Comparison of ENCODE assay signal across 21 cellular contexts in the genomic region with DNA sequence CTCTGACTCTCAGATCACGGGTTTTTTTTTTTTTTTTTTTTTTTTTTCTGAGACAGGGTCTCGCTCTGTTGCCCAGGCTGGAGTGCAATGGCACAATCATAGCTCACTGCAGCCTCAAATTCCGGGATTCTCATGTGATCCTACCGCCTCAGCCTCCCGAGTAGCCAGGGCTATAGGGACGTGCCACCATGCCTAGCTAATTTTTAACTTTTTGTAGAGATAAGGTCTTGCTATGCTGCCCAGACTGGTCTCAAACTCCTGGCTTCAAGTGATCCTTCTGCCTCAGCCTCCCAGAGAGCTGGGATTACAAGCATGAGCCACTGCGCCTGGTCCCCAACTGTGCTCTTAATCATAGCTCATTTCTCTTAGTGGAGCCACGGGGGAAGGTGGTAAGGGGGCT. TPM values are rescaled to one million over a fixed set of nuclear protein-coding genes. Genes with fewer than 3 reads are reported as not detected.
A peak's percentile ranks its signal among the peaks of the same experiment; 100 is the strongest.
DNase-seq lines count a peak whose midpoint lies in the region; ATAC-seq, FAIRE-seq and TF ChIP-seq lines count a peak whose summit lies in the region.
"Had no signal": no experiment of that assay in that cellular context is flagged by ENCODE, and none has a peak within 500 bp of the region (broad histone marks: within the 10 kb centered on the region; RNA-seq: fewer than 3 reads in every experiment).

No MANE protein-coding gene starts in this region.

- no peaks in the 10 kb centered on the region for H4K20me1 ChIP-seq in PC-3 (ENCODE audit: low read length)
- no peaks in the 10 kb centered on the region for H4K20me1 ChIP-seq in HepG2 (ENCODE audit: insufficient read depth, low read length)

- H3K9me3 Mint-ChIP-seq in activated CD4-positive, alpha-beta T cell treated with anti-CD3 and anti-CD28 coated beads for 36 hours (ENCODE audit: low read depth): peaks cover 3% of the 10 kb centered on the region

- H3K4me1 ChIP-seq in PC-3 (ENCODE audit: insufficient read depth, low read length) (peaks cover 21% of the 10 kb centered on the region), HepG2 (ENCODE audit: insufficient read depth, low read length) (peaks cover 67% of the 10 kb centered on the region), spleen (peaks cover 37 to 70% (median 57%) of the 10 kb centered on the region in 6 donors), BE2C (no peaks in the 10 kb centered on the region)

- TF ChIP-seq POLR2A in HepG2 (IDR thresholded peaks at IDR 0.05; ENCODE audit: insufficient read depth in 1 of 2, low read depth in 2 of 2, low read length in 2 of 2) (no peak), spleen (IDR thresholded peaks at IDR 0.05) (no peak)

- no peak for TF ChIP-seq EP300 in HepG2 (IDR thresholded peaks at IDR 0.05; ENCODE audit: low read depth in 2 of 2, low read length in 2 of 2)
- TF ChIP-seq EP300 in HepG2 (CRISPR knock-in tag; IDR thresholded peaks at IDR 0.05; ENCODE audit: borderline replicate concordance): no peak

- no peak for TF ChIP-seq CTCF in PC-3 (conservative IDR thresholded peaks at IDR 0.05; ENCODE audit: low read depth, low read length)
- TF ChIP-seq CTCF in HepG2 (CRISPR knock-in tag; IDR thresholded peaks at IDR 0.05): no peak
- TF ChIP-seq CTCF in spleen (IDR thresholded peaks at IDR 0.05 in 8 of 11, conservative IDR thresholded peaks at IDR 0.05 in 3 of 11): no peak
- TF ChIP-seq CTCF in BE2C (IDR thresholded peaks at IDR 0.05; ENCODE audit: low read depth, low read length): no peak

- H3K4me2 ChIP-seq in PC-3 (ENCODE audit: low read length): peak overlapping the region; percentile 53; the same call in 1 of the 2 replicates
- peak overlapping the region; percentile 98 for H3K4me2 ChIP-seq in HepG2 (ENCODE audit: low read depth, low read length)

- H3K27me3 Mint-ChIP-seq in activated CD4-positive, alpha-beta T cell treated with anti-CD3 and anti-CD28 coated beads for 36 hours: no peaks in the 10 kb centered on the region
- H3K27me3 Mint-ChIP-seq: activated T-cell treated with anti-CD3 and anti-CD28 coated beads, Interleukin-2, amount 50 U/mL, for 24 hours had no signal

- H3K9ac ChIP-seq in PC-3 (ENCODE audit: low read length) (no peak overlapping the region), HepG2 (ENCODE audit: insufficient read depth, low read depth, low read length) (peak overlapping the region; percentile 54; the same call in 1 of the 2 replicates)

- intact Hi-C loops in activated CD4-positive, alpha-beta T cell treated with anti-CD3 and anti-CD28 coated beads for 36 hours (cut with DNase I, micrococcal nuclease): no loop called here
- intact Hi-C loops in PC-3 (cut with micrococcal nuclease): no loop called here
- intact Hi-C loops in HepG2 (cut with micrococcal nuclease; ENCODE audit: unreplicated experiment): loop anchor here (1.0 to 5.0 kb wide), 3 partner anchors 11 to 47 kb away; a partner anchor contains a TSS
- intact Hi-C loops in spleen (cut with DNase I; ENCODE audit: low total_unique reads): no loop called here

- H3K36me3 ChIP-seq in PC-3 (ENCODE audit: low read depth, low read length) (no peaks in the 10 kb centered on the region), HepG2 (replicated peaks in 1 of 2; ENCODE audit: control insufficient read depth in 1 of 2, insufficient read depth in 2 of 2, low read length in 2 of 2) (no peaks in the 10 kb centered on the region), spleen (no peaks in the 10 kb centered on the region), BE2C (no peaks in the 10 kb centered on the region)
- H3K36me3 ChIP-seq: adrenal gland, suprapubic skin had no signal

- no peak overlapping the region for H3K4me3 Mint-ChIP-seq in activated CD4-positive, alpha-beta T cell treated with anti-CD3 and anti-CD28 coated beads for 36 hours
- H3K4me3 Mint-ChIP-seq: activated T-cell treated with anti-CD3 and anti-CD28 coated beads, Interleukin-2, amount 50 U/mL, for 24 hours had no signal

- TF ChIP-seq RAD21 in HepG2 (CRISPR knock-in tag; IDR thresholded peaks at IDR 0.05): no peak

- no peaks in the 10 kb centered on the region for H3K36me3 Mint-ChIP-seq in activated CD4-positive, alpha-beta T cell treated with anti-CD3 and anti-CD28 coated beads for 36 hours (ENCODE audit: low read depth)

- H2AFZ ChIP-seq in PC-3 (ENCODE audit: low read length) (no peak overlapping the region), HepG2 (ENCODE audit: low read length) (no peak overlapping the region)

- no peaks in the 10 kb centered on the region for H3F3A ChIP-seq in PC-3 (ENCODE audit: low read length, unreplicated experiment)

- H3K4me3 ChIP-seq in PC-3 (ENCODE audit: low read length) (no peak overlapping the region), HepG2 (replicated peaks in 1 of 3; ENCODE audit: insufficient read depth in 1 of 3, low read depth in 2 of 3, low read length in 3 of 3) (peak overlapping the region; percentile 34 to 63 (median 46); a peak in 5 of 6 replicates), spleen (no peak overlapping the region), BE2C (ENCODE audit: low read depth, low read length) (no peak overlapping the region)
- H3K4me3 ChIP-seq: adrenal gland, suprapubic skin had no signal

- H3K27ac ChIP-seq in PC-3 (ENCODE audit: low read length) (no peak overlapping the region), HepG2 (ENCODE audit: extremely low read length, insufficient read depth, low read length) (peak overlapping the region; percentile 76), spleen (peak overlapping the region in 7 of 8 donors; percentile 78 to 99 (median 98))

- H3K79me2 ChIP-seq in PC-3 (ENCODE audit: low read length) (peaks cover 4% of the 10 kb centered on the region; the same call in 1 of the 2 replicates), HepG2 (ENCODE audit: insufficient read depth, low read length) (peaks cover 3% of the 10 kb centered on the region)

- no peaks in the 10 kb centered on the region for H3K9me2 ChIP-seq in PC-3 (replicated peaks; ENCODE audit: low read length)

- H3K4me1 Mint-ChIP-seq in activated CD4-positive, alpha-beta T cell treated with anti-CD3 and anti-CD28 coated beads for 36 hours: peaks cover 61% of the 10 kb centered on the region

- FAIRE-seq in HepG2 (lab: Jason Lieb, UNC): peak; percentile 85
- FAIRE-seq: GM12891 had no signal

- BruUV-seq in PC-3 (replicated peaks; lab: Mats Ljungman, UMichigan) (no TSS peak), HepG2 (replicated peaks; lab: Mats Ljungman, UMichigan) (no TSS peak)

- no peak for ATAC-seq in activated CD4-positive, alpha-beta T cell treated with anti-CD3 and anti-CD28 coated beads for 36 hours
- no peak for ATAC-seq in PC-3
- ATAC-seq in HepG2: peak; percentile 69
- ATAC-seq: activated CD4-positive, CD25-positive, alpha-beta regulatory T cell treated with anti-CD3 and anti-CD28 coated beads, Interleukin-2, amount 50 U/mL, for 24 hours had no signal

- no peaks in the 10 kb centered on the region for H3K9me3 ChIP-seq in PC-3 (ENCODE audit: low read length)
- no peaks in the 10 kb centered on the region for H3K9me3 ChIP-seq in HepG2 (ENCODE audit: low read length)
- H3K9me3 ChIP-seq in spleen: no peaks in the 10 kb centered on the region
- H3K9me3 ChIP-seq in BE2C: no peaks in the 10 kb centered on the region
- H3K9me3 ChIP-seq: adrenal gland, suprapubic skin had no signal

- in situ Hi-C loops in HepG2 (cut with HindIII; ENCODE audit: extremely low pct_ligation_motif_present, low pct_unique_long_range_greater_than_20kb): no loop called here

- no peaks in the 10 kb centered on the region for H3K27me3 ChIP-seq in PC-3 (ENCODE audit: low read length)
- peaks cover 0 to 14% of the 10 kb centered on the region in 2 experiments; a peak in 3 of 5 replicates for H3K27me3 ChIP-seq in HepG2 (ENCODE audit: control insufficient read depth in 1 of 2, insufficient read depth in 2 of 2, low read length in 2 of 2)
- H3K27me3 ChIP-seq in spleen (replicated peaks in 1 of 7): no peaks in the 10 kb centered on the region
- H3K27me3 ChIP-seq in BE2C: no peaks in the 10 kb centered on the region
- H3K27me3 ChIP-seq: adrenal gland, suprapubic skin had no signal

- H3K27ac Mint-ChIP-seq in activated CD4-positive, alpha-beta T cell treated with anti-CD3 and anti-CD28 coated beads for 36 hours: peak overlapping the region; percentile 98

- no peak for DNase-seq in activated CD4-positive, alpha-beta T cell treated with anti-CD3 and anti-CD28 coated beads for 36 hours
- DNase-seq in activated CD4-positive, alpha-beta T cell treated with anti-CD3 and anti-CD28 coated beads for 4 hours: no peak
- DNase-seq in PC-3 (no peak), HepG2 (ENCODE audit: low spot score) (peak; percentile 84), spleen (peak; percentile 36), hypothalamus (lab: John Stamatoyannopoulos, UW) (no peak), NCI-H128 (lab: John Stamatoyannopoulos, UW; ENCODE audit: unreplicated experiment) (no peak), BE2C (no peak)
- DNase-seq: activated T-cell treated with anti-CD3 and anti-CD28 coated beads, Interleukin-2, amount 50 U/mL, for 24 hours; adrenal gland; foreskin melanocyte; Kasumi-1; NCI-H1417 treated with DMSO at 0.1 percent for 48 hours; NCI-H82; occipital lobe; T-helper 2 cell had no signal

- POLR2A ChIA-PET in activated CD4-positive, alpha-beta T cell treated with anti-CD3 and anti-CD28 coated beads for 36 hours (lab: Charles Lee): no interaction called here
- POLR2A ChIA-PET in PC-3 (lab: Charles Lee; ENCODE audit: unreplicated experiment): no interaction called here
- POLR2A ChIA-PET in HepG2 (lab: Yijun Ruan, JAX): interaction anchor here (0.7 to 4.4 kb wide), 13 partner anchors 8 to 141 kb away, joined by 3 to 75 read pairs (median 4); a partner anchor contains a TSS

- CTCF ChIA-PET in activated CD4-positive, alpha-beta T cell treated with anti-CD3 and anti-CD28 coated beads for 36 hours (lab: Charles Lee): interaction anchor here (0.8 to 2.2 kb wide), 4 partner anchors 10 to 49 kb away, joined by 3 to 6 read pairs (median 3); no protein-coding TSS in a partner anchor
- CTCF ChIA-PET in PC-3 (lab: Charles Lee): no interaction called here
- CTCF ChIA-PET in HepG2 (lab: Yijun Ruan, JAX; ENCODE audit: low intra/inter-chr PET ratio, low total read pairs): no interaction called here

- WGBS in HepG2 (ENCODE audit: low lambda C conversion rate): 16% methylated on average over 8 of the region's 8 CpGs
- WGBS in spleen, 5 donors: 84 to 94% (median 91%) methylated on average over 8 of the region's 8 CpGs

RNA-seq across cellular contexts. Expression of a gene that starts 4.6 kb away (rescaled TPM):
- 100 to 1,000 TPM; 185 to 227 TPM for total RNA-seq in activated CD4-positive, alpha-beta T cell treated with anti-CD3 and anti-CD28 coated beads for 36 hours
- total RNA-seq in PC-3 (2014; rRNA removed) (24.8 and 32.8 TPM in 2 replicates), HepG2 (2016; rRNA removed; fragmentation: Illumina TruSeq; extraction: Trizol) (8.0 and 14.7 TPM in 2 replicates), spleen (100 to 1,000 TPM in 5 of 7 donors, 10 to 100 TPM in 2; 80.3 to 177 (median 118) TPM)
- 23.3 and 25.4 TPM in 2 replicates for total RNA-seq in HepG2 (2016; cell fraction: cytosol; rRNA removed; fragmentation: Illumina TruSeq; extraction: Trizol; ENCODE audit: low read depth)
- total RNA-seq in HepG2 (2016; cell fraction: insoluble cytoplasmic fraction; rRNA removed; fragmentation: Illumina TruSeq; extraction: Trizol): 7.2 and 15.9 TPM in 2 replicates
- 26.9 and 28.0 TPM in 2 replicates for total RNA-seq in HepG2 (2016; cell fraction: membrane; rRNA removed; fragmentation: Illumina TruSeq; extraction: Trizol)
- 17.9 and 19.7 TPM in 2 replicates for total RNA-seq in HepG2 (2016; cell fraction: nucleus; rRNA removed; fragmentation: Illumina TruSeq; extraction: Trizol)
- polyA plus RNA-seq in HepG2 (2011; rRNA removed) (171 and 181 TPM in 2 replicates), spleen (10 to 100 TPM; 30.0 to 63.2 (median 30.4) TPM)
- 68.5 and 120 TPM in 2 replicates for polyA plus RNA-seq in HepG2 (2011; cell fraction: cytosol; rRNA removed)
- polyA plus RNA-seq in HepG2 (2011; cell fraction: nucleus; rRNA removed): 669 and 1,022 TPM in 2 replicates
- 68.6 and 85.6 TPM in 2 replicates for polyA plus RNA-seq in HepG2 (2012)
- polyA plus RNA-seq in HepG2 (2016; cell fraction: cytosol; fragmentation: Illumina TruSeq; extraction: Trizol; ENCODE audit: low read depth): 47.6 and 52.1 TPM in 2 replicates
- polyA plus RNA-seq in HepG2 (2016; cell fraction: insoluble cytoplasmic fraction; fragmentation: Illumina TruSeq; extraction: Trizol; ENCODE audit: low read depth): 11.6 and 19.2 TPM in 2 replicates
- polyA plus RNA-seq in HepG2 (2016; cell fraction: membrane; fragmentation: Illumina TruSeq; extraction: Trizol; ENCODE audit: low read depth): 43.5 and 50.9 TPM in 2 replicates
- polyA plus RNA-seq in HepG2 (2016; cell fraction: nucleus; fragmentation: Illumina TruSeq; extraction: Trizol; ENCODE audit: insufficient read depth, low read depth): 55.7 and 69.0 TPM in 2 replicates
- 32.3 and 120 TPM in 2 replicates for polyA minus RNA-seq in HepG2 (2011; rRNA and poly(A)+ RNA removed; ENCODE audit: low replicate concordance)
- 59.4 and 66.8 TPM in 2 replicates for polyA minus RNA-seq in HepG2 (2011; cell fraction: cytosol; rRNA and poly(A)+ RNA removed)
- 94.2 and 105 TPM in 2 replicates for polyA minus RNA-seq in HepG2 (2011; cell fraction: nucleus; rRNA and poly(A)+ RNA removed)
- 149 TPM for polyA plus RNA-seq in BE2C (2012; ENCODE audit: insufficient read depth, insufficient read length, low read depth)

RNA-seq across cellular contexts. Expression of a gene that starts 31.5 kb away (rescaled TPM):
- total RNA-seq in activated CD4-positive, alpha-beta T cell treated with anti-CD3 and anti-CD28 coated beads for 36 hours: 1 to 10 TPM; 5.6 to 5.7 TPM
- 5.8 and 6.3 TPM in 2 replicates for total RNA-seq in PC-3 (2014; rRNA removed)
- total RNA-seq in HepG2 (2016; rRNA removed; fragmentation: Illumina TruSeq; extraction: Trizol): 5.5 and 6.3 TPM in 2 replicates
- 0.61 and 0.88 TPM in 2 replicates for total RNA-seq in HepG2 (2016; cell fraction: cytosol; rRNA removed; fragmentation: Illumina TruSeq; extraction: Trizol; ENCODE audit: low read depth)
- total RNA-seq in HepG2 (2016; cell fraction: insoluble cytoplasmic fraction; rRNA removed; fragmentation: Illumina TruSeq; extraction: Trizol): 4.8 and 6.5 TPM in 2 replicates
- 3.4 TPM in 2 replicates for total RNA-seq in HepG2 (2016; cell fraction: membrane; rRNA removed; fragmentation: Illumina TruSeq; extraction: Trizol)
- 4.8 and 6.0 TPM in 2 replicates for total RNA-seq in HepG2 (2016; cell fraction: nucleus; rRNA removed; fragmentation: Illumina TruSeq; extraction: Trizol)
- polyA plus RNA-seq in HepG2 (2011; rRNA removed): 9.1 and 11.5 TPM in 2 replicates
- polyA plus RNA-seq in HepG2 (2011; cell fraction: cytosol; rRNA removed): 6.9 and 7.9 TPM in 2 replicates
- polyA plus RNA-seq in HepG2 (2011; cell fraction: nucleus; rRNA removed): 8.8 and 9.8 TPM in 2 replicates
- polyA plus RNA-seq in HepG2 (2012): 4.4 and 4.5 TPM in 2 replicates
- polyA plus RNA-seq in HepG2 (2016; cell fraction: cytosol; fragmentation: Illumina TruSeq; extraction: Trizol; ENCODE audit: low read depth): 0.40 and 0.45 TPM in 2 replicates
- 2.9 and 3.3 TPM in 2 replicates for polyA plus RNA-seq in HepG2 (2016; cell fraction: insoluble cytoplasmic fraction; fragmentation: Illumina TruSeq; extraction: Trizol; ENCODE audit: low read depth)
- 1.0 and 1.2 TPM in 2 replicates for polyA plus RNA-seq in HepG2 (2016; cell fraction: membrane; fragmentation: Illumina TruSeq; extraction: Trizol; ENCODE audit: low read depth)
- 3.7 and 4.6 TPM in 2 replicates for polyA plus RNA-seq in HepG2 (2016; cell fraction: nucleus; fragmentation: Illumina TruSeq; extraction: Trizol; ENCODE audit: insufficient read depth, low read depth)
- 5.1 and 35.3 TPM in 2 replicates for polyA minus RNA-seq in HepG2 (2011; rRNA and poly(A)+ RNA removed; ENCODE audit: low replicate concordance)
- 17.0 and 18.6 TPM in 2 replicates for polyA minus RNA-seq in HepG2 (2011; cell fraction: cytosol; rRNA and poly(A)+ RNA removed)
- polyA minus RNA-seq in HepG2 (2011; cell fraction: nucleus; rRNA and poly(A)+ RNA removed): 31.9 and 39.7 TPM in 2 replicates
- 10 to 100 TPM; 10.4 to 22.9 (median 16.6) TPM for total RNA-seq in spleen
- polyA plus RNA-seq in spleen: 1 to 10 TPM; 1.5 to 3.0 (median 1.6) TPM
- polyA plus RNA-seq in BE2C (2012; ENCODE audit: insufficient read depth, insufficient read length, low read depth): 22.6 TPM

RNA-seq across cellular contexts. Expression of a gene that starts 34.7 kb away (rescaled TPM):
- total RNA-seq in activated CD4-positive, alpha-beta T cell treated with anti-CD3 and anti-CD28 coated beads for 36 hours: 1 to 10 TPM; 1.3 to 1.6 TPM
- 1.7 TPM in 2 replicates for total RNA-seq in PC-3 (2014; rRNA removed)
- 1.5 and 2.7 TPM in 2 replicates for total RNA-seq in HepG2 (2016; rRNA removed; fragmentation: Illumina TruSeq; extraction: Trizol)
- total RNA-seq in HepG2 (2016; cell fraction: cytosol; rRNA removed; fragmentation: Illumina TruSeq; extraction: Trizol; ENCODE audit: low read depth): 4.5 and 6.0 TPM in 2 replicates
- 1.1 and 2.5 TPM in 2 replicates for total RNA-seq in HepG2 (2016; cell fraction: insoluble cytoplasmic fraction; rRNA removed; fragmentation: Illumina TruSeq; extraction: Trizol)
- total RNA-seq in HepG2 (2016; cell fraction: membrane; rRNA removed; fragmentation: Illumina TruSeq; extraction: Trizol): 6.4 and 8.1 TPM in 2 replicates
- total RNA-seq in HepG2 (2016; cell fraction: nucleus; rRNA removed; fragmentation: Illumina TruSeq; extraction: Trizol): 1.5 and 2.0 TPM in 2 replicates
- polyA plus RNA-seq in HepG2 (2011; rRNA removed): 20.1 and 24.5 TPM in 2 replicates
- polyA plus RNA-seq in HepG2 (2011; cell fraction: cytosol; rRNA removed): 14.0 and 14.1 TPM in 2 replicates
- polyA plus RNA-seq in HepG2 (2011; cell fraction: nucleus; rRNA removed): 42.7 and 48.8 TPM in 2 replicates
- polyA plus RNA-seq in HepG2 (2012): 5.5 and 5.6 TPM in 2 replicates
- 8.2 and 8.5 TPM in 2 replicates for polyA plus RNA-seq in HepG2 (2016; cell fraction: cytosol; fragmentation: Illumina TruSeq; extraction: Trizol; ENCODE audit: low read depth)
- 1.9 and 2.0 TPM in 2 replicates for polyA plus RNA-seq in HepG2 (2016; cell fraction: insoluble cytoplasmic fraction; fragmentation: Illumina TruSeq; extraction: Trizol; ENCODE audit: low read depth)
- polyA plus RNA-seq in HepG2 (2016; cell fraction: membrane; fragmentation: Illumina TruSeq; extraction: Trizol; ENCODE audit: low read depth): 8.0 and 8.2 TPM in 2 replicates
- 6.6 and 6.8 TPM in 2 replicates for polyA plus RNA-seq in HepG2 (2016; cell fraction: nucleus; fragmentation: Illumina TruSeq; extraction: Trizol; ENCODE audit: insufficient read depth, low read depth)
- polyA minus RNA-seq in HepG2 (2011; rRNA and poly(A)+ RNA removed; ENCODE audit: low replicate concordance): 0.89 and 10.7 TPM in 2 replicates
- 4.2 TPM in 2 replicates for polyA minus RNA-seq in HepG2 (2011; cell fraction: cytosol; rRNA and poly(A)+ RNA removed)
- 10.8 and 11.2 TPM in 2 replicates for polyA minus RNA-seq in HepG2 (2011; cell fraction: nucleus; rRNA and poly(A)+ RNA removed)
- 10 to 100 TPM; 11.3 to 28.1 (median 16.7) TPM for total RNA-seq in spleen
- polyA plus RNA-seq in spleen: 1 to 10 TPM; 3.7 to 7.4 (median 5.9) TPM
- 3.0 TPM for polyA plus RNA-seq in BE2C (2012; ENCODE audit: insufficient read depth, insufficient read length, low read depth)

RNA-seq across cellular contexts. Expression of a gene that starts 46.0 kb away (rescaled TPM):
- total RNA-seq in activated CD4-positive, alpha-beta T cell treated with anti-CD3 and anti-CD28 coated beads for 36 hours: under 1 TPM in 1 of 2 experiments, not detected in 1; 0.09 TPM
- total RNA-seq in PC-3 (2014; rRNA removed): 0.18 TPM in 1 of 2 replicates, not detected in the other
- total RNA-seq in HepG2 (2016; rRNA removed; fragmentation: Illumina TruSeq; extraction: Trizol): 23.9 and 46.7 TPM in 2 replicates
- 42.7 and 50.6 TPM in 2 replicates for total RNA-seq in HepG2 (2016; cell fraction: cytosol; rRNA removed; fragmentation: Illumina TruSeq; extraction: Trizol; ENCODE audit: low read depth)
- 21.2 and 50.0 TPM in 2 replicates for total RNA-seq in HepG2 (2016; cell fraction: insoluble cytoplasmic fraction; rRNA removed; fragmentation: Illumina TruSeq; extraction: Trizol)
- 54.3 and 66.8 TPM in 2 replicates for total RNA-seq in HepG2 (2016; cell fraction: membrane; rRNA removed; fragmentation: Illumina TruSeq; extraction: Trizol)
- 45.3 and 57.3 TPM in 2 replicates for total RNA-seq in HepG2 (2016; cell fraction: nucleus; rRNA removed; fragmentation: Illumina TruSeq; extraction: Trizol)
- polyA plus RNA-seq in HepG2 (2011; rRNA removed): 261 and 364 TPM in 2 replicates
- 287 and 379 TPM in 2 replicates for polyA plus RNA-seq in HepG2 (2011; cell fraction: cytosol; rRNA removed)
- polyA plus RNA-seq in HepG2 (2011; cell fraction: nucleus; rRNA removed): 902 and 1,132 TPM in 2 replicates
- 157 and 225 TPM in 2 replicates for polyA plus RNA-seq in HepG2 (2012)
- polyA plus RNA-seq in HepG2 (2016; cell fraction: cytosol; fragmentation: Illumina TruSeq; extraction: Trizol; ENCODE audit: low read depth): 63.0 and 76.1 TPM in 2 replicates
- polyA plus RNA-seq in HepG2 (2016; cell fraction: insoluble cytoplasmic fraction; fragmentation: Illumina TruSeq; extraction: Trizol; ENCODE audit: low read depth): 32.2 and 40.3 TPM in 2 replicates
- 76.4 and 86.0 TPM in 2 replicates for polyA plus RNA-seq in HepG2 (2016; cell fraction: membrane; fragmentation: Illumina TruSeq; extraction: Trizol; ENCODE audit: low read depth)
- 121 and 129 TPM in 2 replicates for polyA plus RNA-seq in HepG2 (2016; cell fraction: nucleus; fragmentation: Illumina TruSeq; extraction: Trizol; ENCODE audit: insufficient read depth, low read depth)
- polyA minus RNA-seq in HepG2 (2011; rRNA and poly(A)+ RNA removed; ENCODE audit: low replicate concordance): 189 TPM in 1 of 2 replicates, not detected in the other
- polyA minus RNA-seq in HepG2 (2011; cell fraction: cytosol; rRNA and poly(A)+ RNA removed): 86.7 and 119 TPM in 2 replicates
- polyA minus RNA-seq in HepG2 (2011; cell fraction: nucleus; rRNA and poly(A)+ RNA removed): 78.7 and 86.0 TPM in 2 replicates
- total RNA-seq in spleen: 1 to 10 TPM; 1.0 to 4.3 (median 2.4) TPM
- polyA plus RNA-seq in spleen: 1 to 10 TPM in 2 of 3 donors, under 1 TPM in 1; 0.86 to 2.4 (median 1.1) TPM
- polyA plus RNA-seq in BE2C (2012; ENCODE audit: insufficient read depth, insufficient read length, low read depth): not detected
- total RNA-seq: A172, chondrocyte, occipital lobe had no signal

Comparison
In these comparisons a context has a peak if more than half of its experiments do, and no peak if none do; other contexts are left out.
1. DNase-seq: peak in HepG2 (single experiment) and spleen (single experiment); none in activated CD4-positive, alpha-beta T cell treated with anti-CD3 and anti-CD28 coated beads for 36 hours (single experiment), activated CD4-positive, alpha-beta T cell treated with anti-CD3 and anti-CD28 coated beads for 4 hours (0 of 2), PC-3 (single experiment), hypothalamus (0 of 51), NCI-H128 (single experiment) and BE2C (single experiment).
2. H3K4me3 ChIP-seq: peak in HepG2 (3 of 3); none in PC-3 (single experiment), spleen (0 of 8) and BE2C (single experiment).